26 cellular contexts compared by ENCODE assay signal in the genomic region with DNA sequence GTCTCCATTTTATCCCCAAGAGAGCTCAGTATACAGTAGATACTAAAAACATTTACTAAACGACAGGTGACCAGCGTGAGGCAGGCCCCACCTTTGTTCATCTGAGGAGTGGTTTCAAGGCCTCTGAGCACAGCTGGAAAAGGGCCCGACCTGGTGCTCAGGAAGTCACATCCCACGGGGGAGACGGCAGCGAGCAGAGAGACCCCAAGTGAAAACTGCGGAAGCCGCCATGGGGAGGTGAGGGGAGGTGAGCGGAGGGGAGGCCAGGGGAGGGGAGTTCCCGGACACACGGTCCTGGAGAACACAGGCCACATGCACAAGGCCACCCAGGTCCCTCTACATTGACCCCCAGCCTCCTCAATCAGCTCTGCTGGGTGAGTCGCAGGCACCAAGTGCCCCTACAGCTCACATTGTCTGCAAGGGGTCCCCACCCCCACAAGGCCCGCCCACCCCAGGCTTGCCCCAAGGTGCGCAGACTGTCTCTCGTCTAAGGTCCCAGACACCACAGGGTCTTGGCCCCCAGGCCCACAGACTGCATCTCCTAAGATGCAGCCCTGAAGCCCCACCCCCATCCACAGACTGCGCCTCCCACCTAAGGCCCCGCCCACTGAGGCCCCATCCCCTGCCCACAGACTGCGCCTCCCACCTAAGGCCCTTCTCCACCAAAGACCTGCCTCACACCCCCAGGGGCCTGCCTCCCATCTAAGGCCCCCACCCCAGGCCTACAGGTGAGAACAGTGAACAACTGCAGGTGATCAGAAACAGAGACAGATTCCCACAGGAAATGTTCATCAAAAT. TPM values are rescaled to one million over a fixed set of nuclear protein-coding genes. Genes with fewer than 3 reads are reported as not detected.
"Had no signal": no experiment of that assay in that cellular context is flagged by ENCODE, and none has a peak within 500 bp of the region (broad histone marks: within the 10 kb centered on the region; RNA-seq: fewer than 3 reads in every experiment).

No MANE protein-coding gene starts in this region.

- H3K9me3 ChIP-seq: ascending aorta, colonic mucosa, esophagus squamous epithelium, lower lobe of right lung, right lobe of liver, thoracic aorta, uterus had no signal

- H3K4me1 ChIP-seq: ascending aorta, colonic mucosa, lower lobe of right lung, right lobe of liver, uterus had no signal

- H3K9me3 Mint-ChIP-seq: activated B cell treated with CpG ODN at 0.5 μM for 24 hours, type B pancreatic cell had no signal

- H3K27ac Mint-ChIP-seq: activated B cell treated with CpG ODN at 0.5 μM for 24 hours; activated naive CD8-positive, alpha-beta T cell; naive thymus-derived CD8-positive, alpha-beta T cell had no signal

- H3K4me3 Mint-ChIP-seq: activated B cell treated with CpG ODN at 0.5 μM for 24 hours; activated naive CD8-positive, alpha-beta T cell; brain; naive thymus-derived CD8-positive, alpha-beta T cell; type B pancreatic cell had no signal

- H3K27me3 Mint-ChIP-seq: type B pancreatic cell had no signal

- H3K27ac ChIP-seq: ascending aorta, cardiac muscle cell, colonic mucosa, epithelial cell of prostate, lower lobe of right lung, right lobe of liver, thoracic aorta had no signal

- DNase-seq: activated B cell treated with CpG ODN at 0.5 μM for 24 hours; activated CD4-positive, alpha-beta T cell treated with anti-CD3 and anti-CD28 coated beads, Interleukin-2, amount 50 U/mL, for 4 hours; activated effector memory CD4-positive, alpha-beta T cell treated with Interleukin-2 at 50 U/mL for 16 hours; activated naive CD4-positive, alpha-beta T cell treated with Interleukin-2 at 50 U/mL for 16 hours; cerebellar nuclear complex; colonic mucosa; effector CD8-positive, alpha-beta T cell; esophagus squamous epithelium; foreskin melanocyte; glutamatergic neuron; kidney; lower lobe of right lung; mesenchymal stem cell; naive thymus-derived CD8-positive, alpha-beta T cell; right lobe of liver; stimulated activated CD4-positive, alpha-beta T cell treated with anti-CD3 and anti-CD28 coated beads, Interleukin-2, amount 100 ng/mL, for 48 hours; stimulated activated naive CD4-positive, alpha-beta T cell treated with Interleukin-2 at 50 U/mL for 16 hours; T-helper 2 cell; uterus had no signal

- H3K4me1 Mint-ChIP-seq: activated B cell treated with CpG ODN at 0.5 μM for 24 hours; naive thymus-derived CD8-positive, alpha-beta T cell had no signal

- H3K36me3 ChIP-seq: ascending aorta, cardiac muscle cell, colonic mucosa, esophagus squamous epithelium, lower lobe of right lung, right lobe of liver, thoracic aorta, uterus had no signal

- H3K4me3 ChIP-seq: ascending aorta, cardiac muscle cell, colonic mucosa, esophagus squamous epithelium, lower lobe of right lung, right lobe of liver, thoracic aorta, uterus had no signal

- H3K27me3 ChIP-seq: ascending aorta, cardiac muscle cell, colonic mucosa, esophagus squamous epithelium, right lobe of liver, uterus had no signal

- H3K36me3 Mint-ChIP-seq: activated naive CD8-positive, alpha-beta T cell; naive thymus-derived CD8-positive, alpha-beta T cell had no signal

- ATAC-seq: naive thymus-derived CD8-positive, alpha-beta T cell; right lobe of liver had no signal

RNA-seq across cellular contexts. Expression of gene PARD6G, which starts 19.1 kb away (rescaled TPM):
- total RNA-seq: activated B cell treated with CpG ODN at 0.5 μM for 24 hours had no signal
